ENCODE assay signal across 8 cellular contexts in the genomic region with DNA sequence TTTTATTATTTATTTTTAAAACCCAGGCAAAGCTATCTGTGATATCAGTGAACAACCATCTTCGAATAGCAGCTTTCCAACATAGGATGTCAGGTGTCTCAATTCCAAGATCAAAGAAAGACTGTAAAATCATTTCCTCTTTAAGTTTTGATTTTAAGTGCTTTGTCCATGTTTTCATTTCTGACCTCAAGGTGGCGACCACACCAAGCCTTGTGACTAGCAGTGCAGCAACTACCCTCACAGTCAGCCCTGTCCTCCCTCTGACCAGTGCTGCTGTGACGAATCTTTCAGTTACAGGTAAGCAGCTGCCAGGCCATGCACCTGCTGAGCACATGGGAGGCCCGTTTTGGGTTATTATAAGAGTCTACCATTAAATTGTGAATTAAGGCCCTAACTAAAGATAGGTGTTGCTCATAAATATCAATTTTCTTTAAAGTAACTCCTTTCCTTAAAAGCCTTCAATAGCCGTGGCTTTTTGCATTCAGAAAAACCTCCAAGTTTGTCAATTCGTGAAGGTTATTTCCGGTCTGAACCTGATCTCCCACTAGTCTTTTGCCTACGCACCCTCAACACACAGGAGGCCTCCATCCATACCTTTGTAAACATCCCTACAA.
DNase-seq lines count a peak whose midpoint lies in the region; ATAC-seq, FAIRE-seq and TF ChIP-seq lines count a peak whose summit lies in the region.

No MANE protein-coding gene starts in this region.

- H3K27me3 ChIP-seq in SU-DHL-6 (ENCODE audit: low read length), result no peaks in the 10 kb centered on the region

- no peak for ATAC-seq in GM21515 (IDR thresholded peaks at IDR 0.05; ENCODE audit: unreplicated experiment)

- H3K9ac ChIP-seq in SU-DHL-6 (ENCODE audit: low read length), result no peak overlapping the region
- no peak overlapping the region for H3K9ac ChIP-seq in kidney (ENCODE audit: low read length in 2 of 2)

- TF ChIP-seq POLR2A in GM12892 (IDR thresholded peaks at IDR 0.05; ENCODE audit: low read depth, low read length), result no peak

- intact Hi-C loops in kidney (cut with DNase I), result no loop called here

- no peaks in the 10 kb centered on the region for H3K9me2 ChIP-seq in SU-DHL-6 (replicated peaks; ENCODE audit: insufficient read depth, low read length)

- H3K4me1 ChIP-seq in kidney (ENCODE audit: control insufficient read depth in 1 of 2, insufficient read depth in 1 of 2, low read depth in 1 of 2, low read length in 2 of 2), result no peaks in the 10 kb centered on the region

- FAIRE-seq in GM12892 (lab: Jason Lieb, UNC) (peak; percentile 88), kidney (lab: Jason Lieb, UNC) (no peak)

- in situ Hi-C loops in ACHN (cut with HindIII; ENCODE audit: low pct_ligation_motif_present, low pct_unique_long_range_greater_than_20kb, low sequenced_read_pairs), result no loop called here
- in situ Hi-C loops in astrocyte of the spinal cord (cut with HindIII; ENCODE audit: low sequenced_read_pairs), result no loop called here

- no peak overlapping the region for H3K4me2 ChIP-seq in SU-DHL-6 (ENCODE audit: low read depth, low read length, poor library complexity, severe bottlenecking)

- no peak overlapping the region for H3K4me3 ChIP-seq in SU-DHL-6 (ENCODE audit: insufficient read depth, low read length, poor library complexity, severe bottlenecking)
- no peak overlapping the region for H3K4me3 ChIP-seq in astrocyte of the spinal cord (ENCODE audit: low read depth, low read length)
- H3K4me3 ChIP-seq in kidney (ENCODE audit: low read length in 2 of 2), result no peak overlapping the region

- H3K27ac ChIP-seq in SU-DHL-6 (ENCODE audit: low read depth, low read length) (no peak overlapping the region), kidney (ENCODE audit: low read depth in 2 of 2, low read length in 2 of 2) (no peak overlapping the region)

- H3K9me3 ChIP-seq in SU-DHL-6 (ENCODE audit: insufficient read depth, low read length) (no peaks in the 10 kb centered on the region), kidney (ENCODE audit: control insufficient read depth in 1 of 2, low read length in 2 of 2) (no peaks in the 10 kb centered on the region)

- H3F3A ChIP-seq in SU-DHL-6 (ENCODE audit: insufficient read depth), result 0 out of 2 replicates have a peak, but pooled peaks cover 7% of the 10 kb centered on the region

- H2AFZ ChIP-seq in SU-DHL-6 (ENCODE audit: low read depth, low read length, severe bottlenecking), result no peak overlapping the region

- H3K36me3 ChIP-seq in SU-DHL-6 (ENCODE audit: low read length) (peaks cover 63% of the 10 kb centered on the region), kidney (ENCODE audit: control insufficient read depth in 1 of 2, insufficient read depth in 2 of 2, low read length in 2 of 2) (peaks cover 7 to 11% of the 10 kb centered on the region in 2 donors)

- no peaks in the 10 kb centered on the region for H3K79me2 ChIP-seq in SU-DHL-6 (ENCODE audit: insufficient read depth, low read length)

- TF ChIP-seq CTCF in SU-DHL-6 (IDR thresholded peaks at IDR 0.05; ENCODE audit: insufficient read depth, low read length, poor library complexity, severe bottlenecking) (peak; percentile 43), astrocyte of the spinal cord (IDR thresholded peaks at IDR 0.05; ENCODE audit: low read depth, low read length) (peak; percentile 61), kidney (IDR thresholded peaks at IDR 0.05; ENCODE audit: borderline replicate concordance, extremely low read depth, insufficient read depth) (peak; percentile 59)

- no peaks in the 10 kb centered on the region for H4K20me1 ChIP-seq in SU-DHL-6 (ENCODE audit: low read depth, low read length)

- DNase-seq in ACHN (peak; percentile 54), GM12892 (ENCODE audit: insufficient read length) (no peak), M059J (ENCODE audit: low read depth) (peak; percentile 51), astrocyte of the spinal cord (ENCODE audit: low read depth, low spot score) (peak; percentile 58), kidney (no peak)
- DNase-seq in stimulated activated CD4-positive, alpha-beta T cell treated with anti-CD3 and anti-CD28 coated beads, Interleukin-4, amount 100 ng/mL, for 4 hours, result peak; percentile 13 to 45

Comparison
In these comparisons a context has a peak if more than half of its experiments do, and no peak if none do; other contexts are left out.
1. DNase-seq: peak in ACHN (single experiment), M059J (single experiment), astrocyte of the spinal cord (single experiment) and stimulated activated CD4-positive, alpha-beta T cell treated with anti-CD3 and anti-CD28 coated beads, Interleukin-4, amount 100 ng/mL, for 4 hours (2 of 2); none in GM12892 (single experiment) and kidney (single experiment).
2. Peak in every context shown above with its lines, with median percentiles within 50 percentile points of each other: CTCF ChIP-seq.